ENCODE assay signal across 38 cellular contexts in the genomic region with DNA sequence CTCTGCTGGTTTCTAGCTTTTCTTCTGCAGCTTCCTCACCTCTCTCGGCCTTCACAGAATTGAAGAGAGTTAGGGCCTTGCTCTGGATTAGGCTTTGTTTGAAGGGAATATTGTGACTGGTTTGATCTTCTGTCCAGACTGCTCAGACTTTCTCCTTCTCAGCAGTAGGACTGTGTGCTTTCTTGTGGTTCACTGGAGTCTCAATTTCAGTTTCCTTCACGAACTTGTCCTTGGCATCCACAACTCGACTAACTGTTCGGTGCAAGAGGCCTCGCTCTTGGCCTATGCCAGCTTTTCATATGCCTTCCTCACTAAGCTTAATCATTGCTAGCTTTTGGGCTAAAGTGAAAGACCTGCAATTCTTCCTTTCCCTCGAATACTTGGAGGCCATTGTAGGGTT. TPM values are rescaled to one million over a fixed set of nuclear protein-coding genes. Genes with fewer than 3 reads are reported as not detected.
"Had no signal": no experiment of that assay in that cellular context is flagged by ENCODE, and none has a peak within 500 bp of the region (broad histone marks: within the 10 kb centered on the region; RNA-seq: fewer than 3 reads in every experiment).

No MANE protein-coding gene starts in this region.

- H3K27ac ChIP-seq: adrenal gland, ascending aorta, body of pancreas, brain microvascular endothelial cell, breast epithelium, cardiac muscle cell had no signal

- H3K9me3 ChIP-seq: adrenal gland, ascending aorta, body of pancreas had no signal

- ATAC-seq: activated naive CD4-positive, alpha-beta T cell treated with anti-CD3 and anti-CD28 coated beads, Interleukin-2, amount 50 U/mL, for 72 hours; activated naive CD8-positive, alpha-beta T cell treated with anti-CD3 and anti-CD28 coated beads, Interleukin-2, amount 50 U/mL, for 24 hours; activated T-cell treated with anti-CD3 and anti-CD28 coated beads, Interleukin-2, amount 50 U/mL, for 4 hours; activated T-cell treated with anti-CD3 and anti-CD28 coated beads, Interleukin-2, amount 50 U/mL, for 72 hours; activated T-helper 17 cell treated with anti-CD3 and anti-CD28 coated beads, Interleukin-2, amount 50 U/mL, for 72 hours; body of pancreas had no signal

- H3K36me3 Mint-ChIP-seq: activated naive CD4-positive, alpha-beta T cell treated with anti-CD3 and anti-CD28 coated beads, Interleukin-2, amount 10 ng/mL, durations not matched to agents 7 days and 5 days; activated naive CD4-positive, alpha-beta T cell treated with anti-CD3 and anti-CD28 coated beads, Interleukin-2, amount 50 U/mL, for 24 hours; activated naive CD4-positive, alpha-beta T cell treated with anti-CD3 and anti-CD28 coated beads, Interleukin-2, amount 50 U/mL, for 72 hours; activated naive CD8-positive, alpha-beta T cell; activated naive CD8-positive, alpha-beta T cell treated with anti-CD3 and anti-CD28 coated beads for 36 hours; activated naive CD8-positive, alpha-beta T cell treated with anti-CD3 and anti-CD28 coated beads, Interleukin-2, amount 10 ng/mL, durations not matched to agents 7 days and 5 days; brain had no signal

- H3K27ac Mint-ChIP-seq: activated naive CD4-positive, alpha-beta T cell treated with anti-CD3 and anti-CD28 coated beads for 36 hours; activated naive CD4-positive, alpha-beta T cell treated with anti-CD3 and anti-CD28 coated beads, Interleukin-2, amount 10 ng/mL, durations not matched to agents 7 days and 5 days; activated naive CD4-positive, alpha-beta T cell treated with anti-CD3 and anti-CD28 coated beads, Interleukin-2, amount 50 U/mL, for 24 hours; activated naive CD4-positive, alpha-beta T cell treated with anti-CD3 and anti-CD28 coated beads, Interleukin-2, amount 50 U/mL, for 72 hours; activated naive CD8-positive, alpha-beta T cell; activated naive CD8-positive, alpha-beta T cell treated with anti-CD3 and anti-CD28 coated beads for 36 hours; activated naive CD8-positive, alpha-beta T cell treated with anti-CD3 and anti-CD28 coated beads, Interleukin-2, amount 10 ng/mL, durations not matched to agents 7 days and 5 days; activated naive CD8-positive, alpha-beta T cell treated with anti-CD3 and anti-CD28 coated beads, Interleukin-2, amount 50 U/mL, for 24 hours; activated T-cell treated with anti-CD3 and anti-CD28 coated beads, Interleukin-2, amount 50 U/mL, for 24 hours; activated T-cell treated with anti-CD3 and anti-CD28 coated beads, Interleukin-2, amount 50 U/mL, for 72 hours; activated T-helper 1 cell treated with anti-CD3 and anti-CD28 coated beads, Interleukin-12 subunit alpha, Interleukin-12 subunit beta, Interleukin-2, Interleukin-4 antibody, amounts not matched to agents 30 ng/mL and 10 ng/mL and 1 ng/mL, durations not matched to agents 14 hours and 24 hours and 36 hours; activated T-helper 17 cell treated with anti-CD3 and anti-CD28 coated beads, Interleukin-2, amount 50 U/mL, for 72 hours; activated T-helper 2 cell treated with anti-CD3 and anti-CD28 coated beads, Interferon-gamma antibody, Interleukin-2, Interleukin-4, amounts not matched to agents 10 μg/mL and 5 μg/mL and 100 μg/mL, durations not matched to agents 14 hours and 24 hours and 36 hours; brain had no signal

- DNase-seq: activated effector memory CD4-positive, alpha-beta T cell treated with anti-CD3 and anti-CD28 coated beads, Interleukin-2, amount 50 U/mL, for 16 hours; activated effector memory CD4-positive, alpha-beta T cell treated with Interleukin-2 at 50 U/mL for 16 hours; activated gamma-delta T cell; activated gamma-delta T cell treated with Interleukin-2 at 50 U/mL for 16 hours; activated naive CD4-positive, alpha-beta T cell; activated naive CD4-positive, alpha-beta T cell treated with anti-CD3 and anti-CD28 coated beads for 36 hours; activated naive CD4-positive, alpha-beta T cell treated with anti-CD3 and anti-CD28 coated beads, Interleukin-2, amount 10 ng/mL, durations not matched to agents 7 days and 5 days; activated naive CD4-positive, alpha-beta T cell treated with anti-CD3 and anti-CD28 coated beads, Interleukin-2, amount 50 U/mL, for 16 hours; activated naive CD4-positive, alpha-beta T cell treated with Interleukin-2 at 50 U/mL for 16 hours; activated naive CD8-positive, alpha-beta T cell treated with anti-CD3 and anti-CD28 coated beads for 36 hours; activated naive CD8-positive, alpha-beta T cell treated with anti-CD3 and anti-CD28 coated beads, Interleukin-2, amount 10 ng/mL, durations not matched to agents 7 days and 5 days; activated naive CD8-positive, alpha-beta T cell treated with anti-CD3 and anti-CD28 coated beads, Interleukin-2, amount 50 U/mL, for 24 hours; activated T-cell treated with anti-CD3 and anti-CD28 coated beads, Interleukin-2, amount 50 U/mL, for 24 hours; activated T-cell treated with anti-CD3 and anti-CD28 coated beads, Interleukin-2, amount 50 U/mL, for 4 hours; activated T-cell treated with anti-CD3 and anti-CD28 coated beads, Interleukin-2, amount 50 U/mL, for 72 hours; adrenal gland; amniotic stem cell; amygdala; anterior cingulate cortex; aorta; body of pancreas; brain microvascular endothelial cell; caudate nucleus; central memory CD4-positive, alpha-beta T cell; cerebellar nuclear complex had no signal

- H3K4me3 ChIP-seq: adrenal gland, ascending aorta, body of pancreas, breast epithelium, cardiac muscle cell had no signal

- H3K27me3 ChIP-seq: adrenal gland, ascending aorta, body of pancreas, brain microvascular endothelial cell, cardiac muscle cell had no signal

- H3K4me3 Mint-ChIP-seq: activated naive CD4-positive, alpha-beta T cell treated with anti-CD3 and anti-CD28 coated beads for 36 hours; activated naive CD4-positive, alpha-beta T cell treated with anti-CD3 and anti-CD28 coated beads, Interleukin-2, amount 10 ng/mL, durations not matched to agents 7 days and 5 days; activated naive CD4-positive, alpha-beta T cell treated with anti-CD3 and anti-CD28 coated beads, Interleukin-2, amount 50 U/mL, for 24 hours; activated naive CD8-positive, alpha-beta T cell; activated naive CD8-positive, alpha-beta T cell treated with anti-CD3 and anti-CD28 coated beads for 36 hours; activated naive CD8-positive, alpha-beta T cell treated with anti-CD3 and anti-CD28 coated beads, Interleukin-2, amount 10 ng/mL, durations not matched to agents 7 days and 5 days; activated naive CD8-positive, alpha-beta T cell treated with anti-CD3 and anti-CD28 coated beads, Interleukin-2, amount 50 U/mL, for 24 hours; activated T-cell treated with anti-CD3 and anti-CD28 coated beads, Interleukin-2, amount 50 U/mL, for 24 hours; activated T-cell treated with anti-CD3 and anti-CD28 coated beads, Interleukin-2, amount 50 U/mL, for 4 hours; activated T-cell treated with anti-CD3 and anti-CD28 coated beads, Interleukin-2, amount 50 U/mL, for 72 hours; activated T-helper 1 cell treated with anti-CD3 and anti-CD28 coated beads, Interleukin-12 subunit alpha, Interleukin-12 subunit beta, Interleukin-2, Interleukin-4 antibody, amounts not matched to agents 30 ng/mL and 10 ng/mL and 1 ng/mL, durations not matched to agents 14 hours and 24 hours and 36 hours; activated T-helper 17 cell treated with anti-CD3 and anti-CD28 coated beads, Interleukin-2, amount 50 U/mL, for 72 hours; brain; central memory CD8-positive, alpha-beta T cell had no signal

- H3K27me3 Mint-ChIP-seq: activated naive CD4-positive, alpha-beta T cell treated with anti-CD3 and anti-CD28 coated beads, Interleukin-2, amount 10 ng/mL, durations not matched to agents 7 days and 5 days; activated naive CD4-positive, alpha-beta T cell treated with anti-CD3 and anti-CD28 coated beads, Interleukin-2, amount 50 U/mL, for 24 hours; activated naive CD8-positive, alpha-beta T cell treated with anti-CD3 and anti-CD28 coated beads, Interleukin-2, amount 10 ng/mL, durations not matched to agents 7 days and 5 days; activated naive CD8-positive, alpha-beta T cell treated with anti-CD3 and anti-CD28 coated beads, Interleukin-2, amount 50 U/mL, for 24 hours; central memory CD8-positive, alpha-beta T cell had no signal

- H3K36me3 ChIP-seq: adrenal gland, ascending aorta, brain microvascular endothelial cell, breast epithelium, cardiac muscle cell had no signal

- H3K4me1 Mint-ChIP-seq: activated naive CD4-positive, alpha-beta T cell treated with anti-CD3 and anti-CD28 coated beads, Interleukin-2, amount 10 ng/mL, durations not matched to agents 7 days and 5 days; activated naive CD4-positive, alpha-beta T cell treated with anti-CD3 and anti-CD28 coated beads, Interleukin-2, amount 50 U/mL, for 24 hours; activated naive CD8-positive, alpha-beta T cell treated with anti-CD3 and anti-CD28 coated beads for 36 hours; activated naive CD8-positive, alpha-beta T cell treated with anti-CD3 and anti-CD28 coated beads, Interleukin-2, amount 10 ng/mL, durations not matched to agents 7 days and 5 days; activated naive CD8-positive, alpha-beta T cell treated with anti-CD3 and anti-CD28 coated beads, Interleukin-2, amount 50 U/mL, for 24 hours; activated T-helper 17 cell treated with anti-CD3 and anti-CD28 coated beads, Interleukin-2, amount 50 U/mL, for 72 hours; brain; central memory CD8-positive, alpha-beta T cell had no signal

- H3K4me1 ChIP-seq: adrenal gland, ascending aorta, body of pancreas, breast epithelium had no signal

RNA-seq across cellular contexts. Expression of gene SALL3, which starts 18.9 kb away (rescaled TPM):
- total RNA-seq: activated naive CD4-positive, alpha-beta T cell treated with anti-CD3 and anti-CD28 coated beads for 36 hours; activated naive CD4-positive, alpha-beta T cell treated with anti-CD3 and anti-CD28 coated beads, Interleukin-2, amount 50 U/mL, for 72 hours; activated naive CD8-positive, alpha-beta T cell treated with anti-CD3 and anti-CD28 coated beads for 36 hours; activated naive CD8-positive, alpha-beta T cell treated with anti-CD3 and anti-CD28 coated beads, Interleukin-2, amount 10 ng/mL, durations not matched to agents 7 days and 5 days; activated T-cell treated with anti-CD3 and anti-CD28 coated beads, Interleukin-2, amount 50 U/mL, for 4 hours; activated T-cell treated with anti-CD3 and anti-CD28 coated beads, Interleukin-2, amount 50 U/mL, for 72 hours; activated T-helper 1 cell treated with anti-CD3 and anti-CD28 coated beads, Interleukin-12 subunit alpha, Interleukin-12 subunit beta, Interleukin-2, Interleukin-4 antibody, amounts not matched to agents 30 ng/mL and 10 ng/mL and 1 ng/mL, durations not matched to agents 14 hours and 24 hours and 36 hours; activated T-helper 17 cell treated with anti-CD3 and anti-CD28 coated beads, Interleukin-2, amount 50 U/mL, for 72 hours; activated T-helper 2 cell treated with anti-CD3 and anti-CD28 coated beads, Interferon-gamma antibody, Interleukin-2, Interleukin-4, amounts not matched to agents 10 μg/mL and 5 μg/mL and 100 μg/mL, durations not matched to agents 14 hours and 24 hours and 36 hours; ascending aorta; body of pancreas; breast epithelium; bronchial epithelial cell; chondrocyte had no signal
